ENCODE assay signal across 8 cellular contexts in the genomic region with DNA sequence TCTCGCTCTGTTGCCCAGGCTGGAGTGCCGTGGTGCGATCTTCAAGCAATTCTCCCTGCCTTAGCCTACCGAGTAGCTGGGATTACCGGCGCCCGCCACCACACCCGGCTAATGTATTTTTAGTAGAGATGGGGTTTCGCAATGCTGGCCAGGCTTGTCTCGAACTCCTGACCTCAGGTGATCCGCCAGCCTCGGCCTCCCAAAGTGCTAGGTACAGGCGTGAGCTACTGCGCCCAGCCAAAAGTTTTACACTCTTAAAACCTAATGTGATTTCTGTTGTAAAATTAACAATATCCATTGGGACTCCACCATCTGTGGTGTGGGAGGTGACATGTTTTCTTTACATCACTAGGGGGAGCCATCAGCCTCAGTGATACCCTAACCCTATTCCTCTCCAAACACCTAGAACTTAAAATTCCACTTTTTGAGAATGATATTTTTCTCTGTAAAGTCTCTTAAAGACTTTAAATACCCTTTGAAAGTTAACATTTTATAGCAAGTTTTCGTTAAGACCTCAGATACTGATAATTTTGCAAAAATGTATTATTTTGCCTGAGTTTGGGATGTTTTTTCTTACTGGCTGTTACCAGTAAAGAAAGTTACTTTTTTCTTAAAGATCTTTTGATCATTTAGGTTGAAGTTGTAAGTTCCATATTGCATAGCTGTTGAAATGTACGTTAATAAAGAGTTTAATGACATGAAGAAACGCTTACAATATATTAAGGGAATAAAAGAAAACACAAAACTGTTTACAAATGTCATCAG. TPM values are rescaled to one million over a fixed set of nuclear protein-coding genes. Genes with fewer than 3 reads are reported as not detected.
DNase-seq lines count a peak whose midpoint lies in the region; ATAC-seq and TF ChIP-seq lines count a peak whose summit lies in the region.

No MANE protein-coding gene starts in this region.

- no peaks in the 10 kb centered on the region for H3K36me3 ChIP-seq in Caco-2 (ENCODE audit: control insufficient read depth, insufficient read depth, low read length)

- intact Hi-C loops in Caco-2 (cut with micrococcal nuclease; ENCODE audit: unreplicated experiment), result loop anchor here (1.0 kb wide), 4 partner anchors 12 to 95 kb away; a partner anchor contains a TSS

- H3K4me1 ChIP-seq in Caco-2, result peaks cover 21% of the 10 kb centered on the region

- no peak overlapping the region for H3K4me3 ChIP-seq in Caco-2 (ENCODE audit: low read depth, low read length)

- CTCF ChIA-PET in Caco-2 (lab: Charles Lee), result no interaction called here
- CTCF ChIA-PET in activated CD8-positive, alpha-beta T cell treated with anti-CD3 and anti-CD28 coated beads, Interleukin-2, amount 10 ng/mL, durations not matched to agents 7 days and 5 days (lab: Charles Lee), result interaction anchor here (0.7 to 3.3 kb wide), 24 partner anchors 9 to 708 kb away, joined by 3 to 24 read pairs (median 4); a partner anchor contains a TSS

- no peaks in the 10 kb centered on the region for H3K27me3 Mint-ChIP-seq in Caco-2 (ENCODE audit: insufficient read depth, unreplicated experiment)
- peaks cover under 1% of the 10 kb centered on the region for H3K27me3 Mint-ChIP-seq in activated CD8-positive, alpha-beta T cell treated with anti-CD3 and anti-CD28 coated beads, Interleukin-2, amount 10 ng/mL, durations not matched to agents 7 days and 5 days (ENCODE audit: low read depth)

- no peak overlapping the region for H3K27ac Mint-ChIP-seq in Caco-2 (ENCODE audit: unreplicated experiment)
- H3K27ac Mint-ChIP-seq in activated CD8-positive, alpha-beta T cell treated with anti-CD3 and anti-CD28 coated beads, Interleukin-2, amount 10 ng/mL, durations not matched to agents 7 days and 5 days, result no peak overlapping the region

- BruUV-seq in Caco-2 (replicated peaks; lab: Mats Ljungman, UMichigan), result no TSS peak

- TF ChIP-seq CTCF in Caco-2 (IDR thresholded peaks at IDR 0.05; ENCODE audit: insufficient read depth in 1 of 2, low read depth in 1 of 2, low read length in 1 of 2, severe bottlenecking in 1 of 2, unreplicated experiment in 1 of 2), result peak; percentile 72 to 79

- DNase-seq in Caco-2 (peak in 1 of 2 experiments; percentile 62), GM19238 (ENCODE audit: insufficient read length, low spot score) (peak; percentile 37), NCI-H2107 treated with DMSO at 0.1 percent for 48 hours (lab: John Stamatoyannopoulos, UW; ENCODE audit: unreplicated experiment) (peak; percentile 20), germinal center (ENCODE audit: low spot score) (peak; percentile 72), renal cortical epithelial cell (ENCODE audit: low read depth) (peak; percentile 46)
- peak; percentile 43 for DNase-seq in activated CD8-positive, alpha-beta T cell treated with anti-CD3 and anti-CD28 coated beads, Interleukin-2, amount 10 ng/mL, durations not matched to agents 7 days and 5 days

- H3K4me1 Mint-ChIP-seq in Caco-2 (ENCODE audit: low read depth, unreplicated experiment), result no peaks in the 10 kb centered on the region
- H3K4me1 Mint-ChIP-seq in activated CD8-positive, alpha-beta T cell treated with anti-CD3 and anti-CD28 coated beads, Interleukin-2, amount 10 ng/mL, durations not matched to agents 7 days and 5 days (ENCODE audit: low read depth), result no peaks in the 10 kb centered on the region

- no peaks in the 10 kb centered on the region for H3K27me3 ChIP-seq in Caco-2 (replicated peaks; ENCODE audit: control insufficient read depth, insufficient read depth, low read length)

- H3K9me3 ChIP-seq in Caco-2, result peaks cover 8% of the 10 kb centered on the region; the same call in 1 of the 2 replicates

- H3K9me3 Mint-ChIP-seq in Caco-2 (ENCODE audit: unreplicated experiment), result peaks cover 20% of the 10 kb centered on the region
- peaks cover 16% of the 10 kb centered on the region for H3K9me3 Mint-ChIP-seq in activated CD8-positive, alpha-beta T cell treated with anti-CD3 and anti-CD28 coated beads, Interleukin-2, amount 10 ng/mL, durations not matched to agents 7 days and 5 days (ENCODE audit: insufficient read depth)

- peaks cover 5% of the 10 kb centered on the region for H3K36me3 Mint-ChIP-seq in Caco-2 (ENCODE audit: insufficient read depth, unreplicated experiment)
- peaks cover 10% of the 10 kb centered on the region for H3K36me3 Mint-ChIP-seq in activated CD8-positive, alpha-beta T cell treated with anti-CD3 and anti-CD28 coated beads, Interleukin-2, amount 10 ng/mL, durations not matched to agents 7 days and 5 days (ENCODE audit: low read depth)

- no peak overlapping the region for H3K4me3 Mint-ChIP-seq in Caco-2 (ENCODE audit: unreplicated experiment)
- H3K4me3 Mint-ChIP-seq in activated CD8-positive, alpha-beta T cell treated with anti-CD3 and anti-CD28 coated beads, Interleukin-2, amount 10 ng/mL, durations not matched to agents 7 days and 5 days, result no peak overlapping the region

- POLR2A ChIA-PET in Caco-2 (lab: Charles Lee), result no interaction called here
- POLR2A ChIA-PET in activated CD8-positive, alpha-beta T cell treated with anti-CD3 and anti-CD28 coated beads, Interleukin-2, amount 10 ng/mL, durations not matched to agents 7 days and 5 days (lab: Charles Lee), result interaction anchor here (1.1 kb wide), 1 partner anchor 11 kb away, joined by 3 read pairs; no protein-coding TSS in a partner anchor

- ATAC-seq in activated CD8-positive, alpha-beta T cell treated with anti-CD3 and anti-CD28 coated beads, Interleukin-2, amount 10 ng/mL, durations not matched to agents 7 days and 5 days, result no peak
- ATAC-seq in HG03378 (IDR thresholded peaks at IDR 0.05; ENCODE audit: unreplicated experiment) (no peak), GM21360 (IDR thresholded peaks at IDR 0.05; ENCODE audit: unreplicated experiment) (no peak)

RNA-seq across cellular contexts. Expression of a gene that starts 11.6 kb away (rescaled TPM):
- total RNA-seq in Caco-2 (2022), result 41.7 and 50.1 TPM in 2 replicates
- 100 to 1,000 TPM; 113 to 117 TPM for total RNA-seq in activated CD8-positive, alpha-beta T cell treated with anti-CD3 and anti-CD28 coated beads, Interleukin-2, amount 10 ng/mL, durations not matched to agents 7 days and 5 days
- total RNA-seq in renal cortical epithelial cell, result 23.8 and 38.7 TPM in 2 replicates

RNA-seq across cellular contexts. Expression of a gene that starts 20.1 kb away (rescaled TPM):
- total RNA-seq in Caco-2 (2022), result not detected in 2 replicates
- total RNA-seq in activated CD8-positive, alpha-beta T cell treated with anti-CD3 and anti-CD28 coated beads, Interleukin-2, amount 10 ng/mL, durations not matched to agents 7 days and 5 days, result not detected
- not detected in 2 replicates for total RNA-seq in renal cortical epithelial cell

RNA-seq across cellular contexts. Expression of a gene that starts 27.9 kb away (rescaled TPM):
- 55.3 and 56.0 TPM in 2 replicates for total RNA-seq in Caco-2 (2022)
- total RNA-seq in activated CD8-positive, alpha-beta T cell treated with anti-CD3 and anti-CD28 coated beads, Interleukin-2, amount 10 ng/mL, durations not matched to agents 7 days and 5 days, result 10 to 100 TPM; 35.1 to 36.0 TPM
- 18.6 and 25.6 TPM in 2 replicates for total RNA-seq in renal cortical epithelial cell
